Comparison of ENCODE assay signal across 1 cellular context in genomic region chr1:202561726-202562442, GRCh38.
TF ChIP-seq lines count a peak whose summit lies in the region.

No MANE protein-coding gene starts in this region.

TF ChIP-seq in GM23338, 12 proteins besides CTCF, POLR2A, EP300 and RAD21 (continued from another document):
- TF ChIP-seq, protein P1, sequence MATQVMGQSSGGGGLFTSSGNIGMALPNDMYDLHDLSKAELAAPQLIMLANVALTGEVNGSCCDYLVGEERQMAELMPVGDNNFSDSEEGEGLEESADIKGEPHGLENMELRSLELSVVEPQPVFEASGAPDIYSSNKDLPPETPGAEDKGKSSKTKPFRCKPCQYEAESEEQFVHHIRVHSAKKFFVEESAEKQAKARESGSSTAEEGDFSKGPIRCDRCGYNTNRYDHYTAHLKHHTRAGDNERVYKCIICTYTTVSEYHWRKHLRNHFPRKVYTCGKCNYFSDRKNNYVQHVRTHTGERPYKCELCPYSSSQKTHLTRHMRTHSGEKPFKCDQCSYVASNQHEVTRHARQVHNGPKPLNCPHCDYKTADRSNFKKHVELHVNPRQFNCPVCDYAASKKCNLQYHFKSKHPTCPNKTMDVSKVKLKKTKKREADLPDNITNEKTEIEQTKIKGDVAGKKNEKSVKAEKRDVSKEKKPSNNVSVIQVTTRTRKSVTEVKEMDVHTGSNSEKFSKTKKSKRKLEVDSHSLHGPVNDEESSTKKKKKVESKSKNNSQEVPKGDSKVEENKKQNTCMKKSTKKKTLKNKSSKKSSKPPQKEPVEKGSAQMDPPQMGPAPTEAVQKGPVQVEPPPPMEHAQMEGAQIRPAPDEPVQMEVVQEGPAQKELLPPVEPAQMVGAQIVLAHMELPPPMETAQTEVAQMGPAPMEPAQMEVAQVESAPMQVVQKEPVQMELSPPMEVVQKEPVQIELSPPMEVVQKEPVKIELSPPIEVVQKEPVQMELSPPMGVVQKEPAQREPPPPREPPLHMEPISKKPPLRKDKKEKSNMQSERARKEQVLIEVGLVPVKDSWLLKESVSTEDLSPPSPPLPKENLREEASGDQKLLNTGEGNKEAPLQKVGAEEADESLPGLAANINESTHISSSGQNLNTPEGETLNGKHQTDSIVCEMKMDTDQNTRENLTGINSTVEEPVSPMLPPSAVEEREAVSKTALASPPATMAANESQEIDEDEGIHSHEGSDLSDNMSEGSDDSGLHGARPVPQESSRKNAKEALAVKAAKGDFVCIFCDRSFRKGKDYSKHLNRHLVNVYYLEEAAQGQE (IDR thresholded peaks at IDR 0.05; ENCODE audit: unreplicated experiment) = no peak
- no peak for TF ChIP-seq ZNF114 (CRISPR knock-in tag; IDR thresholded peaks at IDR 0.05)
- TF ChIP-seq JUNB (IDR thresholded peaks at IDR 0.05; ENCODE audit: unreplicated experiment) = no peak
- no peak for TF ChIP-seq NANOG (IDR thresholded peaks at IDR 0.05; ENCODE audit: borderline replicate concordance)
- no peak for TF ChIP-seq ETS1 (IDR thresholded peaks at IDR 0.05)
TF ChIP-seq in GM23338: peak in this region for 0.
